ENCODE assay signal across 13 cellular contexts in genomic region chr17:11240041-11240801, GRCh38. TPM values are rescaled to one million over a fixed set of nuclear protein-coding genes. Genes with fewer than 3 reads are reported as not detected.
DNase-seq lines count a peak whose midpoint lies in the region; ATAC-seq, FAIRE-seq and TF ChIP-seq lines count a peak whose summit lies in the region.
"Had no signal": no experiment of that assay in that cellular context is flagged by ENCODE, and none has a peak within 500 bp of the region (broad histone marks: within the 10 kb centered on the region; RNA-seq: fewer than 3 reads in every experiment).

No MANE protein-coding gene starts in this region.

- H3K9ac ChIP-seq in SK-N-SH (no peak overlapping the region), neuronal stem cell (ENCODE audit: low read depth, low read length, poor library complexity) (peak overlapping the region; percentile 79)

- H3K4me3 ChIP-seq in SK-N-SH (ENCODE audit: low read depth in 2 of 2, low read length in 1 of 2) (no peak overlapping the region; a peak in 1 of 4 replicates), right cardiac atrium (ENCODE audit: low read length) (peak overlapping the region; percentile 26), neuronal stem cell (ENCODE audit: low read length in 2 of 2) (peak overlapping the region in 1 of 2 donors; percentile 83)

- no peak overlapping the region for H2AK5ac ChIP-seq in neuronal stem cell (ENCODE audit: low read depth, low read length)

- H3K27me3 ChIP-seq in SK-N-SH (ENCODE audit: insufficient read depth) (no peaks in the 10 kb centered on the region), right cardiac atrium (ENCODE audit: control insufficient read depth, insufficient read depth) (no peaks in the 10 kb centered on the region), neuronal stem cell (ENCODE audit: control insufficient read depth in 3 of 3, insufficient read depth in 3 of 3, low read depth in 1 of 3, low read length in 3 of 3) (peaks cover 4 to 70% (median 28%) of the 10 kb centered on the region in 3 experiments)

- H4K91ac ChIP-seq in neuronal stem cell (ENCODE audit: low read depth, low read length, poor library complexity): no peak overlapping the region

- no peaks in the 10 kb centered on the region for H3K79me1 ChIP-seq in neuronal stem cell (ENCODE audit: low read depth, low read length)

- 24% methylated on average over 25 of the region's 85 CpGs for WGBS in SK-N-SH (ENCODE audit: low lambda C conversion rate)
- WGBS in right cardiac atrium: under 1% methylated on average over 85 of the region's 85 CpGs
- WGBS in neuronal stem cell (ENCODE audit: extremely low coverage in 2 of 2, insufficient read length in 2 of 2, insufficient replicate concordance in 1 of 2), 2 donors: no CpG with 5 or more reads among the region's 85 CpGs

- H2BK5ac ChIP-seq in neuronal stem cell (ENCODE audit: low read length): no peak overlapping the region

- ATAC-seq in SK-N-SH treated with all-trans-retinoic acid at 6 μM for 48 hours (no peak), right cardiac atrium (peak; percentile 34 to 64)

- TF ChIP-seq EP300 in SK-N-SH (IDR thresholded peaks at IDR 0.05; ENCODE audit: borderline replicate concordance in 1 of 2, low read depth in 1 of 2, low read length in 1 of 2): no peak

- no peak overlapping the region for H3K4ac ChIP-seq in neuronal stem cell (ENCODE audit: low read length)

- no peak for TF ChIP-seq CTCF in SK-N-SH (IDR thresholded peaks at IDR 0.05)

- no peaks in the 10 kb centered on the region for H3F3A ChIP-seq in SK-N-SH (replicated peaks; ENCODE audit: insufficient read depth)

- H3K36me3 ChIP-seq in SK-N-SH (replicated peaks in 1 of 2; ENCODE audit: control insufficient read depth in 1 of 2, insufficient read depth in 2 of 2, low read length in 1 of 2) (no peaks in the 10 kb centered on the region), neuronal stem cell (replicated peaks in 1 of 2; ENCODE audit: control insufficient read depth in 2 of 2, insufficient read depth in 2 of 2, low read length in 2 of 2) (no peaks in the 10 kb centered on the region)

- H3K27ac ChIP-seq in SK-N-SH (ENCODE audit: low read depth in 2 of 2, low read length in 1 of 2) (no peak overlapping the region), right cardiac atrium (ENCODE audit: low read length) (no peak overlapping the region), neuronal stem cell (replicated peaks; ENCODE audit: low read length) (no peak overlapping the region)

- H3K79me2 ChIP-seq in SK-N-SH (ENCODE audit: insufficient read depth): no peaks in the 10 kb centered on the region

- H3K4me1 ChIP-seq in SK-N-SH (ENCODE audit: control insufficient read depth in 1 of 2, insufficient read depth in 2 of 2, low read depth in 1 of 2, low read length in 1 of 2) (no peaks in the 10 kb centered on the region; a peak in 2 of 4 replicates), right cardiac atrium (ENCODE audit: control insufficient read depth, insufficient read depth, low read length) (no peaks in the 10 kb centered on the region), neuronal stem cell (ENCODE audit: control insufficient read depth in 2 of 2, insufficient read depth in 1 of 2, low read depth in 1 of 2, low read length in 2 of 2) (peaks cover 0 to 9% of the 10 kb centered on the region in 2 donors)

- peak overlapping the region; percentile 77 for H3K18ac ChIP-seq in neuronal stem cell (ENCODE audit: low read length)

- intact Hi-C loops in right cardiac atrium (cut with DNase I): no loop called here

- TF ChIP-seq RAD21 in SK-N-SH (IDR thresholded peaks at IDR 0.05; ENCODE audit: low read length): no peak

- H4K8ac ChIP-seq in neuronal stem cell (ENCODE audit: low read depth, low read length): no peak overlapping the region

- peak overlapping the region; percentile 45 for H3K23ac ChIP-seq in neuronal stem cell (ENCODE audit: low read depth, low read length, poor library complexity)

- POLR2A ChIA-PET in SK-N-SH (lab: Yijun Ruan, JAX): no interaction called here

- H2BK12ac ChIP-seq in neuronal stem cell (ENCODE audit: low read length): no peak overlapping the region

- no peaks in the 10 kb centered on the region for H3K9me2 ChIP-seq in SK-N-SH

- FAIRE-seq in urothelium cell line (lab: Jason Lieb, UNC): no peak

- H3K9me3 ChIP-seq in SK-N-SH (no peaks in the 10 kb centered on the region), right cardiac atrium (ENCODE audit: control insufficient read depth, low read length) (no peaks in the 10 kb centered on the region), neuronal stem cell (replicated peaks in 1 of 2; ENCODE audit: control insufficient read depth in 2 of 2, insufficient read depth in 1 of 2, low read depth in 1 of 2, low read length in 2 of 2) (peaks cover 0 to 1% of the 10 kb centered on the region in 2 donors)

- H3K14ac ChIP-seq in neuronal stem cell (ENCODE audit: low read length): no peak overlapping the region

- CTCF ChIA-PET in SK-N-SH (lab: Yijun Ruan, JAX): no interaction called here

- H4K20me1 ChIP-seq in SK-N-SH (ENCODE audit: insufficient read depth): no peaks in the 10 kb centered on the region

- no peak overlapping the region for H2BK120ac ChIP-seq in neuronal stem cell (ENCODE audit: low read depth, low read length)

- no peak overlapping the region for H3K4me2 ChIP-seq in SK-N-SH
- H3K4me2 ChIP-seq in neuronal stem cell (ENCODE audit: insufficient read depth, low read length, poor library complexity, severe bottlenecking): peak overlapping the region; percentile 87

- no peak overlapping the region for H2BK15ac ChIP-seq in neuronal stem cell (ENCODE audit: low read length)

- DNase-seq in SK-N-SH (peak; percentile 54), right cardiac atrium (peak; percentile 17 to 50 (median 50)), neuronal stem cell (ENCODE audit: low spot score) (peak; percentile 50), urothelium cell line (ENCODE audit: low spot score) (peak; percentile 20), NOMO-1 treated with DMSO at 0.1 percent for 48 hours (lab: John Stamatoyannopoulos, UW; ENCODE audit: unreplicated experiment) (no peak)
- DNase-seq in NK-92 treated with Interleukin-12 subunit alpha and Interleukin-12 subunit beta, amount 100 ng/mL, for 24 hours (lab: John Stamatoyannopoulos, UW): no peak
- no peak for DNase-seq in activated CD4-positive, CD25-positive, alpha-beta regulatory T cell treated with anti-CD3 and anti-CD28 coated beads, Interleukin-2, amount 50 U/mL, for 72 hours
- DNase-seq: ACHN, activated T-cell treated with anti-CD3 and anti-CD28 coated beads for 4 hours, T-helper 1 cell had no signal

- H2AFZ ChIP-seq in SK-N-SH (ENCODE audit: low read depth) (no peak overlapping the region), neuronal stem cell (ENCODE audit: low read length) (peak overlapping the region; percentile 53)

TF ChIP-seq in SK-N-SH, 30 proteins besides CTCF, POLR2A, EP300 and RAD21:
- TF ChIP-seq RXRA (IDR thresholded peaks at IDR 0.05; ENCODE audit: borderline replicate concordance, low read depth) (no peak), TAF1 (IDR thresholded peaks at IDR 0.05; ENCODE audit: borderline replicate concordance, low read depth, low read length) (no peak), MAX (IDR thresholded peaks at IDR 0.05; ENCODE audit: low read depth) (no peak), FOSL2 (IDR thresholded peaks at IDR 0.05; ENCODE audit: borderline replicate concordance, low read depth) (no peak), RCOR1 (IDR thresholded peaks at IDR 0.05; ENCODE audit: low read length) (no peak), YY1 (IDR thresholded peaks at IDR 0.05; ENCODE audit: low read depth) (no peak), NRF1 (IDR thresholded peaks at IDR 0.05; ENCODE audit: low read depth, low read length) (no peak)
- TF ChIP-seq, protein P1, sequence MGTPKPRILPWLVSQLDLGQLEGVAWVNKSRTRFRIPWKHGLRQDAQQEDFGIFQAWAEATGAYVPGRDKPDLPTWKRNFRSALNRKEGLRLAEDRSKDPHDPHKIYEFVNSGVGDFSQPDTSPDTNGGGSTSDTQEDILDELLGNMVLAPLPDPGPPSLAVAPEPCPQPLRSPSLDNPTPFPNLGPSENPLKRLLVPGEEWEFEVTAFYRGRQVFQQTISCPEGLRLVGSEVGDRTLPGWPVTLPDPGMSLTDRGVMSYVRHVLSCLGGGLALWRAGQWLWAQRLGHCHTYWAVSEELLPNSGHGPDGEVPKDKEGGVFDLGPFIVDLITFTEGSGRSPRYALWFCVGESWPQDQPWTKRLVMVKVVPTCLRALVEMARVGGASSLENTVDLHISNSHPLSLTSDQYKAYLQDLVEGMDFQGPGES (IDR thresholded peaks at IDR 0.05; ENCODE audit: low read depth, low read length): no peak

TF ChIP-seq in SK-N-SH treated with all-trans-retinoic acid at 6 μM for 48 hours, 23 proteins besides CTCF, POLR2A, EP300 and RAD21 (continues in another document):
- TF ChIP-seq, protein P2, sequence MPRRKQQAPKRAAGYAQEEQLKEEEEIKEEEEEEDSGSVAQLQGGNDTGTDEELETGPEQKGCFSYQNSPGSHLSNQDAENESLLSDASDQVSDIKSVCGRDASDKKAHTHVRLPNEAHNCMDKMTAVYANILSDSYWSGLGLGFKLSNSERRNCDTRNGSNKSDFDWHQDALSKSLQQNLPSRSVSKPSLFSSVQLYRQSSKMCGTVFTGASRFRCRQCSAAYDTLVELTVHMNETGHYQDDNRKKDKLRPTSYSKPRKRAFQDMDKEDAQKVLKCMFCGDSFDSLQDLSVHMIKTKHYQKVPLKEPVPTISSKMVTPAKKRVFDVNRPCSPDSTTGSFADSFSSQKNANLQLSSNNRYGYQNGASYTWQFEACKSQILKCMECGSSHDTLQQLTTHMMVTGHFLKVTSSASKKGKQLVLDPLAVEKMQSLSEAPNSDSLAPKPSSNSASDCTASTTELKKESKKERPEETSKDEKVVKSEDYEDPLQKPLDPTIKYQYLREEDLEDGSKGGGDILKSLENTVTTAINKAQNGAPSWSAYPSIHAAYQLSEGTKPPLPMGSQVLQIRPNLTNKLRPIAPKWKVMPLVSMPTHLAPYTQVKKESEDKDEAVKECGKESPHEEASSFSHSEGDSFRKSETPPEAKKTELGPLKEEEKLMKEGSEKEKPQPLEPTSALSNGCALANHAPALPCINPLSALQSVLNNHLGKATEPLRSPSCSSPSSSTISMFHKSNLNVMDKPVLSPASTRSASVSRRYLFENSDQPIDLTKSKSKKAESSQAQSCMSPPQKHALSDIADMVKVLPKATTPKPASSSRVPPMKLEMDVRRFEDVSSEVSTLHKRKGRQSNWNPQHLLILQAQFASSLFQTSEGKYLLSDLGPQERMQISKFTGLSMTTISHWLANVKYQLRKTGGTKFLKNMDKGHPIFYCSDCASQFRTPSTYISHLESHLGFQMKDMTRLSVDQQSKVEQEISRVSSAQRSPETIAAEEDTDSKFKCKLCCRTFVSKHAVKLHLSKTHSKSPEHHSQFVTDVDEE (CRISPR knock-in tag; IDR thresholded peaks at IDR 0.05): no peak
- TF ChIP-seq TOX (CRISPR knock-in tag; IDR thresholded peaks at IDR 0.05; ENCODE audit: borderline replicate concordance) (no peak), ZNF8 (CRISPR knock-in tag; IDR thresholded peaks at IDR 0.05) (no peak), PPARA (CRISPR knock-in tag; IDR thresholded peaks at IDR 0.05; ENCODE audit: borderline replicate concordance) (no peak)

RNA-seq across cellular contexts. Expression of gene SHISA6, which starts 0.8 kb away (rescaled TPM):
- polyA plus RNA-seq in SK-N-SH (2012; rRNA removed) (not detected in 2 replicates), right cardiac atrium (0.07 TPM)
- not detected in 2 replicates for polyA plus RNA-seq in SK-N-SH (2012; cell fraction: cytosol; rRNA removed)
- not detected in 2 replicates for polyA plus RNA-seq in SK-N-SH (2012; cell fraction: nucleus; rRNA removed)
- under 1 TPM in 2 of 4 donors, not detected in 2; 0.03 to 0.08 TPM for total RNA-seq in right cardiac atrium
- polyA plus RNA-seq in neuronal stem cell (2013, experiment 1 of 2): 2.7 TPM
- polyA plus RNA-seq in neuronal stem cell (2013, experiment 2 of 2): 2.8 TPM
- total RNA-seq: NCI-H460 had no signal
- polyA plus RNA-seq: IgD-negative memory B cell had no signal

Comparison
In these comparisons a context has a peak if more than half of its experiments do, and no peak if none do; other contexts are left out.
1. DNase-seq: peak in SK-N-SH (single experiment), right cardiac atrium (3 of 3), neuronal stem cell (single experiment) and urothelium cell line (single experiment); none in NK-92 treated with Interleukin-12 subunit alpha and Interleukin-12 subunit beta, amount 100 ng/mL, for 24 hours (single experiment), NOMO-1 treated with DMSO at 0.1 percent for 48 hours (single experiment) and activated CD4-positive, CD25-positive, alpha-beta regulatory T cell treated with anti-CD3 and anti-CD28 coated beads, Interleukin-2, amount 50 U/mL, for 72 hours (single experiment).